Comparison of ENCODE assay signal across 18 cellular contexts in the genomic region with DNA sequence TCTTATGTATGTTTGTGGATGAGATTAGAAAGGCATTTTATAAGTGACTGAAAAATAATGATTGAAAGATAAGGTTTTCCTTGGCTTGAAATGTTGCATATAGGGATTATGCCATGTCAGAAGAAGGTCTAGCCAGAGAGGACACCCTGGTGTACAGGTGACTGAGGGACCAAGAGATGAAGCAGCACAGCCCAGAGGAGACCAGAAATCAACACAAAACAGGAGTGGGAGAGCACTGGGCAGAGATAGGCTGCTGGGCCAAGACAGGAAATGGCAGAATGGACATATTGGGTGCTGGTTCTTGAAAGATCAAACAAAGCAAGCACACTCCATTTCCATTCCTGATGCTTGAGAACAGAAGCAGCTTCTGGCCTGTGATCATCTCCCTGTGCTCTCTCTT.
"Had no signal": no experiment of that assay in that cellular context is flagged by ENCODE, and none has a peak within 500 bp of the region (broad histone marks: within the 10 kb centered on the region; RNA-seq: fewer than 3 reads in every experiment).

No MANE protein-coding gene starts in this region.

- DNase-seq: activated CD4-positive, alpha-beta T cell treated with anti-CD3 and anti-CD28 coated beads, Interleukin-2, amount 10 ng/mL, durations not matched to agents 7 days and 5 days; activated CD4-positive, CD25-positive, alpha-beta regulatory T cell; activated effector memory CD4-positive, alpha-beta T cell treated with Interleukin-2 at 50 U/mL for 16 hours; activated T-cell treated with anti-CD3 and anti-CD28 coated beads, Interleukin-2, amount 50 U/mL, for 1 hour; anterior cingulate cortex; cerebellar nuclear complex; effector memory CD8-positive, alpha-beta T cell; kidney; left ventricle myocardium superior; retina; stimulated activated CD4-positive, alpha-beta T cell treated with anti-CD3 and anti-CD28 coated beads, Interleukin-15, amount 100 ng/mL, for 24 hours; stimulated activated CD4-positive, alpha-beta T cell treated with anti-CD3 and anti-CD28 coated beads, Interleukin-4, amount 100 ng/mL, for 24 hours; stimulated activated naive CD8-positive, alpha-beta T cell treated with anti-CD3 and anti-CD28 coated beads, Interleukin-15, amount 100 ng/mL, for 72 hours; testis had no signal

- H3K4me3 Mint-ChIP-seq: activated CD4-positive, alpha-beta T cell treated with anti-CD3 and anti-CD28 coated beads, Interleukin-2, amount 10 ng/mL, durations not matched to agents 7 days and 5 days; dendritic cell treated with granulocyte-macrophage colony-stimulating factor and Interleukin-4, amounts not matched to agents 40 ng/mL and 50 ng/mL, for 4 days; effector memory CD8-positive, alpha-beta T cell; stimulated activated naive CD8-positive, alpha-beta T cell treated with anti-CD3 and anti-CD28 coated beads, Interleukin-15, amount 100 ng/mL, for 72 hours had no signal

- H3K36me3 Mint-ChIP-seq: activated naive CD4-positive, alpha-beta T cell treated with anti-CD3 and anti-CD28 coated beads, Interleukin-2, amount 50 U/mL, for 72 hours had no signal

- ATAC-seq: activated naive CD4-positive, alpha-beta T cell treated with anti-CD3 and anti-CD28 coated beads, Interleukin-2, amount 50 U/mL, for 72 hours; effector memory CD8-positive, alpha-beta T cell; left ventricle myocardium superior; stimulated activated naive CD8-positive, alpha-beta T cell treated with anti-CD3 and anti-CD28 coated beads, Interleukin-15, amount 100 ng/mL, for 72 hours had no signal

- H3K9me3 Mint-ChIP-seq: dendritic cell treated with granulocyte-macrophage colony-stimulating factor and Interleukin-4, amounts not matched to agents 40 ng/mL and 50 ng/mL, for 4 days; effector memory CD8-positive, alpha-beta T cell had no signal

- FAIRE-seq: kidney, TTC549 had no signal

- H3K9me3 ChIP-seq: testis had no signal

- H3K4me3 ChIP-seq: testis had no signal

- H3K27me3 ChIP-seq: testis had no signal

- H3K27me3 Mint-ChIP-seq: activated CD4-positive, alpha-beta T cell treated with anti-CD3 and anti-CD28 coated beads, Interleukin-2, amount 10 ng/mL, durations not matched to agents 7 days and 5 days; dendritic cell treated with granulocyte-macrophage colony-stimulating factor and Interleukin-4, amounts not matched to agents 40 ng/mL and 50 ng/mL, for 4 days had no signal

- H3K27ac ChIP-seq: epithelial cell of prostate, testis had no signal

- H3K27ac Mint-ChIP-seq: activated CD4-positive, alpha-beta T cell treated with anti-CD3 and anti-CD28 coated beads, Interleukin-2, amount 10 ng/mL, durations not matched to agents 7 days and 5 days; activated naive CD4-positive, alpha-beta T cell treated with anti-CD3 and anti-CD28 coated beads, Interleukin-2, amount 50 U/mL, for 72 hours; dendritic cell treated with granulocyte-macrophage colony-stimulating factor and Interleukin-4, amounts not matched to agents 40 ng/mL and 50 ng/mL, for 4 days; effector memory CD8-positive, alpha-beta T cell; stimulated activated naive CD8-positive, alpha-beta T cell treated with anti-CD3 and anti-CD28 coated beads, Interleukin-15, amount 100 ng/mL, for 72 hours had no signal
